19 cellular contexts compared by ENCODE assay signal in genomic region chr1:245361056-245361455, GRCh38.
"Had no signal": no experiment of that assay in that cellular context is flagged by ENCODE, and none has a peak within 500 bp of the region (broad histone marks: within the 10 kb centered on the region; RNA-seq: fewer than 3 reads in every experiment).

No MANE protein-coding gene starts in this region.

- H3K9ac ChIP-seq: parathyroid adenoma had no signal

- DNase-seq: cortex of kidney; effector memory CD8-positive, alpha-beta T cell; erythroblast; esophagus squamous epithelium; mucosa of descending colon; naive B cell; sigmoid colon; stimulated activated CD4-positive, alpha-beta T cell treated with anti-CD3 and anti-CD28 coated beads, Interleukin-2, amount 100 ng/mL, for 24 hours; stimulated activated CD4-positive, alpha-beta T cell treated with anti-CD3 and anti-CD28 coated beads, Interleukin-4, amount 100 ng/mL, for 24 hours; stimulated activated naive CD4-positive, alpha-beta T cell treated with Interleukin-2 at 50 U/mL for 16 hours; stomach; testis; tibial artery had no signal

- H3K27ac ChIP-seq: esophagus squamous epithelium, parathyroid adenoma, right atrium auricular region, sigmoid colon, stomach, testis, tibial artery had no signal

- H3K36me3 ChIP-seq: esophagus squamous epithelium, right atrium auricular region, sigmoid colon, stomach, tibial artery had no signal

- H3K79me2 ChIP-seq: parathyroid adenoma had no signal

- H3K27me3 ChIP-seq: esophagus squamous epithelium, right atrium auricular region, sigmoid colon, stomach, testis, tibial artery had no signal

- H2AFZ ChIP-seq: parathyroid adenoma had no signal

- H3K9me3 ChIP-seq: esophagus squamous epithelium, mucosa of descending colon, right atrium auricular region, sigmoid colon, stomach, testis, tibial artery had no signal

- H3K4me1 ChIP-seq: esophagus squamous epithelium, parathyroid adenoma, right atrium auricular region, sigmoid colon, stomach, testis, tibial artery had no signal

- ATAC-seq: effector memory CD8-positive, alpha-beta T cell; left lobe of liver; mucosa of descending colon; natural killer cell treated with Interleukin-12 subunit alpha and Interleukin-12 subunit beta and Interleukin-15 and Interleukin-18, amount 100 ng/mL, for 72 hours; stimulated activated effector memory CD8-positive, alpha-beta T cell treated with anti-CD3 and anti-CD28 coated beads, Interleukin-12 subunit alpha, Interleukin-12 subunit beta, amount 100 ng/mL, for 72 hours had no signal

- H3K4me3 ChIP-seq: esophagus squamous epithelium, lung, mucosa of descending colon, right atrium auricular region, sigmoid colon, stomach, testis, tibial artery had no signal
